Comparison of ENCODE assay signal across 2 cellular contexts in the genomic region with DNA sequence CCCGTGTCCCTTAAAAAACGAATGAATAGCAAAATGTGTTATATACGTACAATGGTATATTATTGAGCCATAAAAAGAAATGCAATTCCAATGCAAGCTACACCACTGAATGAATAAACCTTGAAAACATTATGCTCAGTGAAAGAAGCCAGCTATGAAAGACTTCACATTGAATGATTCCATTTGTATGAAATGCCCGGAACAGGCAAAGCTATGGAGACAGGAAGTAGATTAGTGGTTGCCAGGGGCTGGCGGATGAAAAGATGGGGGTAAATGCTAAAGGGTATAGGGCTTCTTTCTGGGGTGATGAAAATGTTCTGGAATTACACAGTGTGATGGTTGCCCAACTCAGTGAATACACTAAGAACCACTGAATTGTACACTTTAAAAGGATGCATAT.
TF ChIP-seq lines count a peak whose summit lies in the region.

No MANE protein-coding gene starts in this region.

TF ChIP-seq in HCT116, 20 proteins besides CTCF, POLR2A, EP300 and RAD21 (continued from another document):
- TF ChIP-seq ELF1 (IDR thresholded peaks at IDR 0.05; ENCODE audit: borderline replicate concordance, low read depth): no peak

TF ChIP-seq in endothelial cell of umbilical vein, 7 proteins besides CTCF, POLR2A, EP300 and RAD21:
- TF ChIP-seq POLR2AphosphoS5 (IDR thresholded peaks at IDR 0.05; ENCODE audit: insufficient read depth, low read depth, low read length) (no peak), JUN (IDR thresholded peaks at IDR 0.05; ENCODE audit: borderline replicate concordance, insufficient read depth, insufficient read length, low read depth) (no peak), MYC (IDR thresholded peaks at IDR 0.05; ENCODE audit: low read depth, low read length) (no peak), MAX (IDR thresholded peaks at IDR 0.05; ENCODE audit: insufficient read depth, insufficient read length) (no peak), EZH2 (IDR thresholded peaks at IDR 0.05; ENCODE audit: borderline replicate concordance, low read depth, low read length, severe bottlenecking) (no peak), FOS (IDR thresholded peaks at IDR 0.05; ENCODE audit: borderline replicate concordance, insufficient read depth, low read length) (no peak), GATA2 (IDR thresholded peaks at IDR 0.05; ENCODE audit: insufficient read depth, insufficient read length, low read depth, low read length) (no peak)
